1 cellular context compared by ENCODE assay signal in genomic region chr6:33248932-33249731, GRCh38.
A peak's percentile ranks its signal among the peaks of the same experiment; 100 is the strongest.
TF ChIP-seq lines count a peak whose summit lies in the region.

No MANE protein-coding gene starts in this region.

TF ChIP-seq in K562, 482 proteins besides CTCF, POLR2A, EP300 and RAD21 (continued from another document and continues in another):
- TF ChIP-seq ZMIZ1 (IDR thresholded peaks at IDR 0.05; ENCODE audit: low read depth in 2 of 2, low read length in 2 of 2): peak in 1 of 2 experiments; percentile 17; a peak in 1 of 4 replicates
- no peak; the same call in 1 of the 2 replicates for TF ChIP-seq ZBTB7A (IDR thresholded peaks at IDR 0.05; ENCODE audit: borderline replicate concordance, control insufficient read depth, low read depth, low read length)
- TF ChIP-seq DPF2 (IDR thresholded peaks at IDR 0.05): no peak; the same call in none of the 2 replicates
- no peak for TF ChIP-seq ARNT (IDR thresholded peaks at IDR 0.05)
- no peak for TF ChIP-seq E2F1 (CRISPR knock-in tag; IDR thresholded peaks at IDR 0.05)
- no peak for TF ChIP-seq MIER1 (IDR thresholded peaks at IDR 0.05; ENCODE audit: low read depth)
- no peak for TF ChIP-seq PHF21A (IDR thresholded peaks at IDR 0.05; ENCODE audit: borderline replicate concordance, low read depth)
- no peak for TF ChIP-seq SREBF1 (IDR thresholded peaks at IDR 0.05; ENCODE audit: borderline replicate concordance, low read depth, low read length)
- peak; percentile 42 for TF ChIP-seq TOE1 (IDR thresholded peaks at IDR 0.05; ENCODE audit: borderline replicate concordance)
- TF ChIP-seq TOE1 (CRISPR knock-in tag; IDR thresholded peaks at IDR 0.05; ENCODE audit: borderline replicate concordance, low read depth): no peak
- no peak for TF ChIP-seq RBM34 (IDR thresholded peaks at IDR 0.05; ENCODE audit: borderline replicate concordance, insufficient read depth, low read length)
- no peak for TF ChIP-seq MECOM (CRISPR knock-in tag; IDR thresholded peaks at IDR 0.05)
- TF ChIP-seq MAFK (IDR thresholded peaks at IDR 0.05; ENCODE audit: low read length): peak; percentile 79
- TF ChIP-seq ZNF232 (CRISPR knock-in tag; IDR thresholded peaks at IDR 0.05): no peak
- peak; percentile 56 for TF ChIP-seq ARID4B (CRISPR knock-in tag; IDR thresholded peaks at IDR 0.05)
- no peak for TF ChIP-seq SNIP1 (IDR thresholded peaks at IDR 0.05; ENCODE audit: low read depth)
- 0 out of 2 replicates have a peak, but pooled peaks have one; percentile 16 for TF ChIP-seq MTA1 (IDR thresholded peaks at IDR 0.05; ENCODE audit: borderline replicate concordance)
- peak in 1 of 2 experiments; percentile 8; a peak in 1 of 4 replicates for TF ChIP-seq MAZ (CRISPR knock-in tag; conservative IDR thresholded peaks at IDR 0.05 in 1 of 2, IDR thresholded peaks at IDR 0.05 in 1 of 2)
- no peak for TF ChIP-seq PRMT5 (CRISPR knock-in tag; IDR thresholded peaks at IDR 0.05)
- TF ChIP-seq MTF1 (CRISPR knock-in tag; IDR thresholded peaks at IDR 0.05; ENCODE audit: borderline replicate concordance): no peak
- TF ChIP-seq FOSL1 (tag; conservative IDR thresholded peaks at IDR 0.05): peak; percentile 31; the same call in 1 of the 2 replicates
- no peak for TF ChIP-seq ZNF512 (tag; IDR thresholded peaks at IDR 0.05)
- peak; percentile 49 for TF ChIP-seq ARID1B (IDR thresholded peaks at IDR 0.05)
- no peak for TF ChIP-seq ZNF212 (CRISPR knock-in tag; IDR thresholded peaks at IDR 0.05)
- TF ChIP-seq KLF13 (tag; IDR thresholded peaks at IDR 0.05; ENCODE audit: borderline replicate concordance, low read depth): peak; percentile 63; the same call in 1 of the 2 replicates
- TF ChIP-seq HES1 (IDR thresholded peaks at IDR 0.05; ENCODE audit: low read depth): no peak; the same call in 1 of the 2 replicates
- no peak for TF ChIP-seq ZNF239 (CRISPR knock-in tag; IDR thresholded peaks at IDR 0.05)
- peak; percentile 67; the same call in 1 of the 2 replicates for TF ChIP-seq TFAP4 (CRISPR knock-in tag; IDR thresholded peaks at IDR 0.05; ENCODE audit: borderline replicate concordance)
- no peak for TF ChIP-seq PPARD (CRISPR knock-in tag; IDR thresholded peaks at IDR 0.05)
- no peak; the same call in 1 of the 2 replicates for TF ChIP-seq CHD2 (IDR thresholded peaks at IDR 0.05; ENCODE audit: low read depth, low read length)
- 0 out of 4 replicates have a peak, but pooled peaks of 1 of the 2 experiments have one; percentile 26 for TF ChIP-seq MLX (CRISPR knock-in tag; conservative IDR thresholded peaks at IDR 0.05)
- no peak for TF ChIP-seq FOXA1 (IDR thresholded peaks at IDR 0.05; ENCODE audit: borderline replicate concordance)
- TF ChIP-seq ATF4 (CRISPR knock-in tag; IDR thresholded peaks at IDR 0.05): no peak
- TF ChIP-seq RFX5 (IDR thresholded peaks at IDR 0.05; ENCODE audit: low read depth, low read length): no peak
- TF ChIP-seq YBX1 (IDR thresholded peaks at IDR 0.05): no peak
- TF ChIP-seq OTX1 (CRISPR knock-in tag; IDR thresholded peaks at IDR 0.05): peak; percentile 73; the same call in 1 of the 2 replicates
- no peak for TF ChIP-seq RBM14 (IDR thresholded peaks at IDR 0.05; ENCODE audit: borderline replicate concordance, insufficient read depth, low read depth, low read length)
- no peak for TF ChIP-seq STAT5B (CRISPR knock-in tag; IDR thresholded peaks at IDR 0.05)
- TF ChIP-seq MTA3 (IDR thresholded peaks at IDR 0.05; ENCODE audit: borderline replicate concordance): peak; percentile 60
- peak; percentile 31; the same call in 1 of the 2 replicates for TF ChIP-seq SOX6 (IDR thresholded peaks at IDR 0.05)
- TF ChIP-seq MEIS2 (IDR thresholded peaks at IDR 0.05; ENCODE audit: partially characterized antibody): peak; percentile 35
- no peak for TF ChIP-seq SNAPC5 (CRISPR knock-in tag; IDR thresholded peaks at IDR 0.05)
- TF ChIP-seq SIN3A (IDR thresholded peaks at IDR 0.05; ENCODE audit: borderline replicate concordance in 2 of 2, control insufficient read depth in 1 of 2, low read depth in 2 of 2, low read length in 2 of 2): no peak; a peak in 1 of 4 replicates
- TF ChIP-seq THAP12 (CRISPR knock-in tag; IDR thresholded peaks at IDR 0.05): peak; percentile 53
- no peak for TF ChIP-seq ZC3H11A (IDR thresholded peaks at IDR 0.05; ENCODE audit: low read depth, low read length)
- no peak for TF ChIP-seq PHB2 (IDR thresholded peaks at IDR 0.05; ENCODE audit: low read depth)
- TF ChIP-seq TAF7 (tag; IDR thresholded peaks at IDR 0.05): peak; percentile 75
- 0 out of 2 replicates have a peak, but pooled peaks have one; percentile 28 for TF ChIP-seq BHLHE40 (IDR thresholded peaks at IDR 0.05; ENCODE audit: low read length)
- no peak for TF ChIP-seq ZNF23 (CRISPR knock-in tag; IDR thresholded peaks at IDR 0.05)
- no peak for TF ChIP-seq ZNF507 (tag; conservative IDR thresholded peaks at IDR 0.05)
- TF ChIP-seq L3MBTL2 (IDR thresholded peaks at IDR 0.05): peak; percentile 89
- no peak for TF ChIP-seq POLR3G (IDR thresholded peaks at IDR 0.05; ENCODE audit: extremely low read depth, insufficient read length, insufficient replicate concordance)
- TF ChIP-seq USF1 (CRISPR knock-in tag; IDR thresholded peaks at IDR 0.05): peak; percentile 64
